ENCODE assay signal across 20 cellular contexts in the genomic region with DNA sequence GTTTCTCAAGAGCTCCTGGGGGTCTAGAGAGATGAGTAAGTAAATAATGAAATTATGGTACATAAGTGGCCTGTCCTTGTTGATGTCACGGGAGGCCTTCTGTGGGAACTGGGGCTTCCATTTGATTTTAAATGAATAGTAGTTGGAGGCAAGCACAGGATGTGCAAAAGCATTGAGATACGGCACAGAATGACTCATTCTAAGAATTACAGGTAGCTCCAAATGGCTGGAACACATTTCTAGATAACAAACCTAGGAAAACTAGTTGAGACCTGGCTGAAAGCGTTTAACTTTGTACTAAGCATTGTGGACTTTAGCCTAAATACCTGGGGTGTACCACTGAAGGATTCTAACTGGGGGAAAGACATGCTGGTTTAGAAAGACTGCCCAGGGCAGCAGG.
"Had no signal": no experiment of that assay in that cellular context is flagged by ENCODE, and none has a peak within 500 bp of the region (broad histone marks: within the 10 kb centered on the region; RNA-seq: fewer than 3 reads in every experiment).

No MANE protein-coding gene starts in this region.

- H3K9me3 Mint-ChIP-seq: activated naive CD4-positive, alpha-beta T cell treated with anti-CD3 and anti-CD28 coated beads, Interleukin-2, amount 50 U/mL, for 72 hours; activated T-cell treated with anti-CD3 and anti-CD28 coated beads, Interleukin-2, amount 50 U/mL, for 24 hours; mesothelial cell of epicardium; nephron; stimulated activated naive CD8-positive, alpha-beta T cell treated with anti-CD3 and anti-CD28 coated beads, Interleukin-15, Interleukin-2, amounts not matched to agents 100 ng/mL and 50 ng/mL, for 24 hours; WTC11 had no signal

- ATAC-seq: activated CD8-positive, alpha-beta T cell treated with anti-CD3 and anti-CD28 coated beads, Interleukin-2, amount 10 ng/mL, durations not matched to agents 7 days and 5 days; left cardiac atrium; lower lobe of right lung; WTC11 had no signal

- H3K27me3 Mint-ChIP-seq: activated T-cell treated with anti-CD3 and anti-CD28 coated beads, Interleukin-2, amount 50 U/mL, for 24 hours; stimulated activated naive CD8-positive, alpha-beta T cell treated with anti-CD3 and anti-CD28 coated beads, Interleukin-15, Interleukin-2, amounts not matched to agents 100 ng/mL and 50 ng/mL, for 24 hours had no signal

- H3K4me3 ChIP-seq: adrenal gland, esophagus squamous epithelium, lower lobe of right lung, suprapubic skin, upper lobe of left lung had no signal

- H3K9me3 ChIP-seq: adrenal gland, esophagus squamous epithelium, lower lobe of right lung, suprapubic skin, upper lobe of left lung had no signal

- H3K27ac Mint-ChIP-seq: activated CD8-positive, alpha-beta T cell treated with anti-CD3 and anti-CD28 coated beads, Interleukin-2, amount 10 ng/mL, durations not matched to agents 7 days and 5 days; activated naive CD4-positive, alpha-beta T cell treated with anti-CD3 and anti-CD28 coated beads, Interleukin-2, amount 50 U/mL, for 72 hours; mesothelial cell of epicardium; stimulated activated naive CD8-positive, alpha-beta T cell treated with anti-CD3 and anti-CD28 coated beads, Interleukin-15, Interleukin-2, amounts not matched to agents 100 ng/mL and 50 ng/mL, for 24 hours; WTC11 had no signal

- DNase-seq: activated CD4-positive, alpha-beta T cell treated with anti-CD3 and anti-CD28 coated beads for 4 hours; activated CD8-positive, alpha-beta T cell treated with anti-CD3 and anti-CD28 coated beads, Interleukin-2, amount 10 ng/mL, durations not matched to agents 7 days and 5 days; activated gamma-delta T cell; activated T-cell treated with anti-CD3 and anti-CD28 coated beads, Interleukin-2, amount 50 U/mL, for 24 hours; adrenal gland; effector CD4-positive, alpha-beta T cell; esophagus squamous epithelium; left cardiac atrium; lower lobe of right lung; nucleus accumbens; posterior cingulate gyrus; stimulated activated CD4-positive, alpha-beta T cell treated with anti-CD3 and anti-CD28 coated beads, Interleukin-12 subunit alpha, Interleukin-12 subunit beta, amount 100 ng/mL, for 4 hours; stimulated activated CD4-positive, alpha-beta T cell treated with anti-CD3 and anti-CD28 coated beads, Interleukin-1b, Interleukin-23, amount 100 ng/mL, for 48 hours; upper lobe of left lung had no signal

- H3K4me3 Mint-ChIP-seq: activated CD8-positive, alpha-beta T cell treated with anti-CD3 and anti-CD28 coated beads, Interleukin-2, amount 10 ng/mL, durations not matched to agents 7 days and 5 days; activated T-cell treated with anti-CD3 and anti-CD28 coated beads, Interleukin-2, amount 50 U/mL, for 24 hours; mesothelial cell of epicardium; nephron; stimulated activated naive CD8-positive, alpha-beta T cell treated with anti-CD3 and anti-CD28 coated beads, Interleukin-15, Interleukin-2, amounts not matched to agents 100 ng/mL and 50 ng/mL, for 24 hours; WTC11 had no signal

- H3K4me1 Mint-ChIP-seq: WTC11 had no signal

- H3K27me3 ChIP-seq: adrenal gland, esophagus squamous epithelium, suprapubic skin, upper lobe of left lung had no signal

- H3K27ac ChIP-seq: lower lobe of right lung, suprapubic skin, upper lobe of left lung had no signal
